ENCODE assay signal across 10 cellular contexts in genomic region chr5:132394681-132395259, GRCh38. TPM values are rescaled to one million over a fixed set of nuclear protein-coding genes. Genes with fewer than 3 reads are reported as not detected.
DNase-seq lines count a peak whose midpoint lies in the region; ATAC-seq and TF ChIP-seq lines count a peak whose summit lies in the region.
"Had no signal": no experiment of that assay in that cellular context is flagged by ENCODE, and none has a peak within 500 bp of the region (broad histone marks: within the 10 kb centered on the region; RNA-seq: fewer than 3 reads in every experiment).

No MANE protein-coding gene starts in this region.

- no peak overlapping the region for H3K4me3 Mint-ChIP-seq in endodermal cell
- H3K4me3 Mint-ChIP-seq in natural killer cell, result no peak overlapping the region

- H3K9me3 ChIP-seq in endodermal cell (ENCODE audit: control insufficient read depth, low read length) (no peaks in the 10 kb centered on the region), right cardiac atrium (ENCODE audit: control insufficient read depth, low read length) (no peaks in the 10 kb centered on the region), trophoblast cell (ENCODE audit: insufficient read depth, low read depth, low read length) (no peaks in the 10 kb centered on the region)
- H3K9me3 ChIP-seq: adrenal gland had no signal

- H3K9me3 Mint-ChIP-seq in endodermal cell (no peaks in the 10 kb centered on the region), natural killer cell (no peaks in the 10 kb centered on the region)

- H3K4me3 ChIP-seq in endodermal cell (ENCODE audit: low read length), result no peak overlapping the region
- no peak overlapping the region for H3K4me3 ChIP-seq in right cardiac atrium (ENCODE audit: low read length)
- H3K4me3 ChIP-seq in trophoblast cell (ENCODE audit: low read depth, low read length), result no peak overlapping the region
- H3K4me3 ChIP-seq: adrenal gland had no signal

- H3K79me1 ChIP-seq in trophoblast cell (ENCODE audit: low read length), result no peaks in the 10 kb centered on the region

- H3K36me3 ChIP-seq in endodermal cell (ENCODE audit: control insufficient read depth, insufficient read depth, low read length), result no peaks in the 10 kb centered on the region
- H3K36me3 ChIP-seq in trophoblast cell (ENCODE audit: control insufficient read depth in 1 of 2, insufficient read depth in 2 of 2, low read length in 2 of 2), result peaks cover 9 to 12% of the 10 kb centered on the region in 2 experiments

- H3K9ac ChIP-seq in endodermal cell (ENCODE audit: extremely low read depth, low read length, poor library complexity, severe bottlenecking) (no peak overlapping the region), trophoblast cell (ENCODE audit: low read length) (no peak overlapping the region)

- H2AK5ac ChIP-seq in trophoblast cell (ENCODE audit: low read length), result no peak overlapping the region

- no peak overlapping the region for H4K91ac ChIP-seq in trophoblast cell (ENCODE audit: low read depth, low read length)

- no peak overlapping the region for H2BK120ac ChIP-seq in trophoblast cell (ENCODE audit: insufficient read depth, low read length, poor library complexity)

- no peak overlapping the region for H3K18ac ChIP-seq in trophoblast cell (ENCODE audit: low read length)

- H2BK12ac ChIP-seq in trophoblast cell (ENCODE audit: low read length), result no peak overlapping the region

- no peak overlapping the region for H3K27ac ChIP-seq in endodermal cell (ENCODE audit: low read depth, low read length)
- H3K27ac ChIP-seq in right cardiac atrium (ENCODE audit: low read length), result no peak overlapping the region
- H3K27ac ChIP-seq in trophoblast cell (ENCODE audit: low read depth, low read length), result no peak overlapping the region
- H3K27ac ChIP-seq: adrenal gland had no signal

- 85 to 91% methylated on average over 2 to 4 of the region's 4 CpGs for WGBS in endodermal cell (ENCODE audit: insufficient coverage in 1 of 2, insufficient read length in 1 of 2), 2 experiments
- 83% methylated on average over 4 of the region's 4 CpGs for WGBS in right cardiac atrium
- no CpG with 5 or more reads among the region's 4 CpGs for WGBS in trophoblast cell (ENCODE audit: extremely low coverage, insufficient coverage, insufficient read length)

- no peaks in the 10 kb centered on the region for H3K27me3 ChIP-seq in endodermal cell (ENCODE audit: control insufficient read depth, insufficient read depth, low read length, poor library complexity, severe bottlenecking)
- no peaks in the 10 kb centered on the region for H3K27me3 ChIP-seq in right cardiac atrium (ENCODE audit: control insufficient read depth, insufficient read depth)
- H3K27me3 ChIP-seq in trophoblast cell (ENCODE audit: insufficient read depth, low read length), result no peaks in the 10 kb centered on the region
- H3K27me3 ChIP-seq: adrenal gland had no signal

- H3K4me1 Mint-ChIP-seq in endodermal cell, result peaks cover 18% of the 10 kb centered on the region
- H3K4me1 Mint-ChIP-seq in natural killer cell, result peaks cover 17 to 49% of the 10 kb centered on the region in 2 donors

- peak; percentile 80 for ATAC-seq in HG03571 (IDR thresholded peaks at IDR 0.05; ENCODE audit: unreplicated experiment)
- no peak for ATAC-seq in right cardiac atrium
- ATAC-seq in natural killer cell, result no peak

- H3K14ac ChIP-seq in trophoblast cell (ENCODE audit: low read length), result no peak overlapping the region

- no peak overlapping the region for H3K4ac ChIP-seq in trophoblast cell (ENCODE audit: low read depth, low read length)

- H3K4me2 ChIP-seq in trophoblast cell (ENCODE audit: low read length), result no peak overlapping the region

- H4K12ac ChIP-seq in trophoblast cell (ENCODE audit: low read depth, low read length), result no peak overlapping the region

- H3K27ac Mint-ChIP-seq in endodermal cell (no peak overlapping the region), natural killer cell (peak overlapping the region in 1 of 2 donors; percentile 59)

- H4K8ac ChIP-seq in trophoblast cell (ENCODE audit: low read depth, low read length), result no peak overlapping the region

- H3K27me3 Mint-ChIP-seq in endodermal cell (ENCODE audit: insufficient read depth) (peaks cover 6% of the 10 kb centered on the region), natural killer cell (ENCODE audit: low read depth in 2 of 2) (no peaks in the 10 kb centered on the region)

- no peak for TF ChIP-seq CTCF in GM20000 (IDR thresholded peaks at IDR 0.05; ENCODE audit: extremely low read depth, missing control alignments)
- no peak for TF ChIP-seq CTCF in endodermal cell (conservative IDR thresholded peaks at IDR 0.05)
- TF ChIP-seq CTCF in natural killer cell (IDR thresholded peaks at IDR 0.05), result no peak

- H3K79me2 ChIP-seq in trophoblast cell (ENCODE audit: control insufficient read depth, insufficient read depth, low read length, poor library complexity), result peaks cover 2% of the 10 kb centered on the region

- H3K4me1 ChIP-seq in endodermal cell (ENCODE audit: control insufficient read depth, insufficient read depth, low read length), result peaks cover 17% of the 10 kb centered on the region
- peaks cover 2% of the 10 kb centered on the region for H3K4me1 ChIP-seq in right cardiac atrium (ENCODE audit: control insufficient read depth, insufficient read depth, low read length)
- H3K4me1 ChIP-seq in trophoblast cell (ENCODE audit: control insufficient read depth in 1 of 2, insufficient read depth in 2 of 2, low read length in 2 of 2), result peaks cover 15 to 31% of the 10 kb centered on the region in 2 experiments

- H2AFZ ChIP-seq in trophoblast cell (ENCODE audit: insufficient read depth, low read length, poor library complexity), result no peak overlapping the region

- no peak overlapping the region for H3K23ac ChIP-seq in trophoblast cell (ENCODE audit: low read length)

- intact Hi-C loops in right cardiac atrium (cut with DNase I) (loop anchor here in 1 of 4 donors (5.0 kb wide), 1 partner anchor 108 kb away; no protein-coding TSS in a partner anchor), natural killer cell (cut with micrococcal nuclease) (no loop called here)

- no peak overlapping the region for H2BK5ac ChIP-seq in trophoblast cell (ENCODE audit: low read depth, low read length, poor library complexity)

- DNase-seq in DMS 273 (lab: John Stamatoyannopoulos, UW; ENCODE audit: unreplicated experiment) (peak; percentile 59), GM20000 (ENCODE audit: low spot score) (peak; percentile 39), endodermal cell (peak; percentile 25), right cardiac atrium (no peak), 8988T (no peak), trophoblast cell (no peak), natural killer cell (no peak)
- DNase-seq: adrenal gland, COR-L47 had no signal

- H3K36me3 Mint-ChIP-seq in endodermal cell (ENCODE audit: low read depth) (no peaks in the 10 kb centered on the region), natural killer cell (no peaks in the 10 kb centered on the region)

RNA-seq across cellular contexts. Expression of gene SLC22A5, which starts 25.3 kb away (rescaled TPM):
- total RNA-seq in endodermal cell (1 to 10 TPM; 4.9 to 8.2 TPM), right cardiac atrium (10 to 100 TPM in 3 of 4 donors, 1 to 10 TPM in 1; 9.3 to 17.5 (median 14.4) TPM), natural killer cell (1 to 10 TPM; 1.6 to 5.0 (median 3.9) TPM)
- polyA plus RNA-seq in endodermal cell (2013, experiment 1 of 2), result 2.2 TPM
- polyA plus RNA-seq in endodermal cell (2013, experiment 2 of 2), result 2.2 TPM
- polyA plus RNA-seq in right cardiac atrium, result 5.7 TPM
- polyA plus RNA-seq in trophoblast cell (2013), result 6.1 and 6.6 TPM in 2 replicates

Comparison
In these comparisons a context has a peak if more than half of its experiments do, and no peak if none do; other contexts are left out.
1. DNase-seq: peak in DMS 273 (single experiment), GM20000 (single experiment) and endodermal cell (single experiment); none in right cardiac atrium (0 of 3), 8988T (single experiment), trophoblast cell (0 of 2) and natural killer cell (single experiment).